ENCODE assay signal across 18 cellular contexts in the genomic region with DNA sequence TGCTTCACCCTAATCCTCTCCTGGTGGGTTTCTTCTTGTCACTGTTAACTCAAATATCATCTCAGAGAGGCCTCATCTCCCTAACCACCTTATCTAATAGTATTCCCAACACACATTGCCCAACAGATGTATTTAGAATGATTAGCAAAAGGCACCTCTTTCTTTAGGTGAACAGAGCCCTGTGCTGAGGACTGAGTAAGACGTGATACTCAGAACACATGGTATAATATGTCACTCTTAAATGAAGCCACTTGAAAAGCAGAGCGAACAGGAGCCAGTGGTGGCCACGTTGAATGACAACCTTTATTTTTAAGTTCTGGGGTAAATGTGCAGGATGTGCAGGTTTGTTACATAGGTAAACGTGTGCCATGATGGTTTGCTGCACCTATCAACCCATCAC. TPM values are rescaled to one million over a fixed set of nuclear protein-coding genes. Genes with fewer than 3 reads are reported as not detected.
DNase-seq lines count a peak whose midpoint lies in the region; ATAC-seq, FAIRE-seq and TF ChIP-seq lines count a peak whose summit lies in the region.
"Had no signal": no experiment of that assay in that cellular context is flagged by ENCODE, and none has a peak within 500 bp of the region (broad histone marks: within the 10 kb centered on the region; RNA-seq: fewer than 3 reads in every experiment).

No MANE protein-coding gene starts in this region.

- TF ChIP-seq POLR2A in HCT116 (IDR thresholded peaks at IDR 0.05; ENCODE audit: borderline replicate concordance, extremely low read depth, insufficient read depth, insufficient read length), result no peak

- ATAC-seq in activated CD8-positive, alpha-beta T cell treated with anti-CD3 and anti-CD28 coated beads for 36 hours, result no peak
- no peak for ATAC-seq in activated CD8-positive, alpha-beta T cell treated with anti-CD3 and anti-CD28 coated beads, Interleukin-2, amount 10 ng/mL, durations not matched to agents 7 days and 5 days
- ATAC-seq in HCT116, result no peak

- TF ChIP-seq RAD21 in HCT116 (IDR thresholded peaks at IDR 0.05; ENCODE audit: low read depth), result no peak

- H3K27ac ChIP-seq in HCT116 (ENCODE audit: low read depth, low read length), result no peak overlapping the region
- H3K27ac ChIP-seq in astrocyte (ENCODE audit: low read depth, low read length), result no peak overlapping the region
- H3K27ac ChIP-seq in osteoblast (ENCODE audit: low read depth, low read length), result no peak overlapping the region
- H3K27ac ChIP-seq: SK-N-MC had no signal

- TF ChIP-seq CTCF in activated CD8-positive, alpha-beta T cell treated with anti-CD3 and anti-CD28 coated beads for 36 hours (IDR thresholded peaks at IDR 0.05), result no peak
- TF ChIP-seq CTCF in HCT116 (IDR thresholded peaks at IDR 0.05 in 2 of 3, conservative IDR thresholded peaks at IDR 0.05 in 1 of 3; ENCODE audit: borderline replicate concordance in 1 of 3, insufficient read depth in 1 of 3, low read depth in 2 of 3, low read length in 2 of 3) (no peak), astrocyte (IDR thresholded peaks at IDR 0.05; ENCODE audit: insufficient read depth, low read depth, low read length) (no peak), osteoblast (IDR thresholded peaks at IDR 0.05; ENCODE audit: extremely low read depth, low read depth, low read length) (no peak)

- peaks cover 3% of the 10 kb centered on the region for H3K36me3 Mint-ChIP-seq in activated CD8-positive, alpha-beta T cell treated with anti-CD3 and anti-CD28 coated beads for 36 hours (ENCODE audit: low read depth)
- no peaks in the 10 kb centered on the region for H3K36me3 Mint-ChIP-seq in activated CD8-positive, alpha-beta T cell treated with anti-CD3 and anti-CD28 coated beads, Interleukin-2, amount 10 ng/mL, durations not matched to agents 7 days and 5 days (ENCODE audit: low read depth)
- no peaks in the 10 kb centered on the region for H3K36me3 Mint-ChIP-seq in astrocyte (ENCODE audit: low read depth, unreplicated experiment)

- no TSS peak for BruUV-seq in HCT116 (replicated peaks; lab: Mats Ljungman, UMichigan)

- H3K4me3 Mint-ChIP-seq in activated CD8-positive, alpha-beta T cell treated with anti-CD3 and anti-CD28 coated beads for 36 hours, result peak overlapping the region; percentile 1
- H3K4me3 Mint-ChIP-seq in activated CD8-positive, alpha-beta T cell treated with anti-CD3 and anti-CD28 coated beads, Interleukin-2, amount 10 ng/mL, durations not matched to agents 7 days and 5 days, result no peak overlapping the region
- H3K4me3 Mint-ChIP-seq in astrocyte (ENCODE audit: unreplicated experiment), result peak overlapping the region; percentile 54

- H3K9me3 Mint-ChIP-seq in activated CD8-positive, alpha-beta T cell treated with anti-CD3 and anti-CD28 coated beads for 36 hours, result peaks cover 7% of the 10 kb centered on the region
- peaks cover 12% of the 10 kb centered on the region for H3K9me3 Mint-ChIP-seq in activated CD8-positive, alpha-beta T cell treated with anti-CD3 and anti-CD28 coated beads, Interleukin-2, amount 10 ng/mL, durations not matched to agents 7 days and 5 days (ENCODE audit: insufficient read depth)
- peaks cover 18% of the 10 kb centered on the region for H3K9me3 Mint-ChIP-seq in astrocyte (ENCODE audit: unreplicated experiment)

- H3K27me3 ChIP-seq in HCT116 (ENCODE audit: insufficient read depth, low read length) (no peaks in the 10 kb centered on the region), astrocyte (ENCODE audit: insufficient read depth, low read length) (peaks cover 28% of the 10 kb centered on the region), osteoblast (ENCODE audit: insufficient read depth, low read length) (peaks cover 31% of the 10 kb centered on the region)

- no peak overlapping the region for H2AFZ ChIP-seq in HCT116 (ENCODE audit: low read depth, low read length, poor library complexity, severe bottlenecking)
- no peak overlapping the region for H2AFZ ChIP-seq in astrocyte (ENCODE audit: low read depth, low read length)
- no peak overlapping the region for H2AFZ ChIP-seq in osteoblast (ENCODE audit: low read length)

- H3K27me3 Mint-ChIP-seq in activated CD8-positive, alpha-beta T cell treated with anti-CD3 and anti-CD28 coated beads for 36 hours, result peaks cover 54% of the 10 kb centered on the region
- H3K27me3 Mint-ChIP-seq in activated CD8-positive, alpha-beta T cell treated with anti-CD3 and anti-CD28 coated beads, Interleukin-2, amount 10 ng/mL, durations not matched to agents 7 days and 5 days (ENCODE audit: low read depth), result peaks cover 39% of the 10 kb centered on the region
- peaks cover 56% of the 10 kb centered on the region for H3K27me3 Mint-ChIP-seq in astrocyte (ENCODE audit: low read depth, unreplicated experiment)

- 0 out of 4 replicates have a peak, but pooled peaks cover 0 to 4% of the 10 kb centered on the region in 2 experiments for H3K36me3 ChIP-seq in HCT116 (ENCODE audit: control insufficient read depth in 1 of 2, insufficient read depth in 2 of 2, low read length in 2 of 2)
- no peaks in the 10 kb centered on the region for H3K36me3 ChIP-seq in astrocyte (ENCODE audit: insufficient read depth, low read length)
- H3K36me3 ChIP-seq in osteoblast (ENCODE audit: insufficient read depth, low read length), result no peaks in the 10 kb centered on the region

- peaks cover 0 to 18% of the 10 kb centered on the region in 2 experiments; a peak in 1 of 4 replicates for H3K9me3 ChIP-seq in HCT116 (ENCODE audit: control insufficient read depth in 1 of 2, insufficient read depth in 1 of 2, low read depth in 1 of 2, low read length in 2 of 2)
- peaks cover 3% of the 10 kb centered on the region for H3K9me3 ChIP-seq in astrocyte (ENCODE audit: insufficient read depth, low read depth, low read length)
- no peaks in the 10 kb centered on the region for H3K9me3 ChIP-seq in osteoblast (ENCODE audit: low read depth, low read length)

- no peak overlapping the region for H3K27ac Mint-ChIP-seq in activated CD8-positive, alpha-beta T cell treated with anti-CD3 and anti-CD28 coated beads for 36 hours
- H3K27ac Mint-ChIP-seq in activated CD8-positive, alpha-beta T cell treated with anti-CD3 and anti-CD28 coated beads, Interleukin-2, amount 10 ng/mL, durations not matched to agents 7 days and 5 days, result no peak overlapping the region
- no peak overlapping the region for H3K27ac Mint-ChIP-seq in astrocyte (ENCODE audit: unreplicated experiment)
- H3K27ac Mint-ChIP-seq: CD4-positive, alpha-beta T cell had no signal

- POLR2A ChIA-PET in activated CD8-positive, alpha-beta T cell treated with anti-CD3 and anti-CD28 coated beads for 36 hours (lab: Charles Lee), result no interaction called here
- POLR2A ChIA-PET in activated CD8-positive, alpha-beta T cell treated with anti-CD3 and anti-CD28 coated beads, Interleukin-2, amount 10 ng/mL, durations not matched to agents 7 days and 5 days (lab: Charles Lee), result no interaction called here
- POLR2A ChIA-PET in HCT116 (lab: Charles Lee), result interaction anchor here (0.7 to 2.0 kb wide), 3 partner anchors 14 to 475 kb away, joined by 3 to 7 read pairs (median 5); no protein-coding TSS in a partner anchor

- intact Hi-C loops in activated CD8-positive, alpha-beta T cell treated with anti-CD3 and anti-CD28 coated beads for 36 hours (cut with micrococcal nuclease), result no loop called here
- intact Hi-C loops in HCT116 (cut with micrococcal nuclease), result no loop called here

- no peaks in the 10 kb centered on the region for H4K20me1 ChIP-seq in HCT116 (ENCODE audit: insufficient read depth)
- no peaks in the 10 kb centered on the region for H4K20me1 ChIP-seq in astrocyte (ENCODE audit: insufficient read depth, low read length)
- H4K20me1 ChIP-seq in osteoblast (ENCODE audit: insufficient read depth, low read length), result no peaks in the 10 kb centered on the region

- peak overlapping the region in 1 of 2 experiments; percentile 89; a peak in 1 of 4 replicates for H3K4me3 ChIP-seq in HCT116 (replicated peaks in 1 of 2; ENCODE audit: low read depth in 1 of 2, low read length in 2 of 2)
- H3K4me3 ChIP-seq in astrocyte (ENCODE audit: insufficient read depth, low read depth, low read length), result no peak overlapping the region
- H3K4me3 ChIP-seq in osteoblast (ENCODE audit: insufficient read depth, low read length), result no peak overlapping the region
- H3K4me3 ChIP-seq: SK-N-MC had no signal

- DNase-seq in activated CD8-positive, alpha-beta T cell treated with anti-CD3 and anti-CD28 coated beads for 36 hours, result no peak
- no peak for DNase-seq in activated CD8-positive, alpha-beta T cell treated with anti-CD3 and anti-CD28 coated beads, Interleukin-2, amount 10 ng/mL, durations not matched to agents 7 days and 5 days
- DNase-seq in HCT116 (ENCODE audit: low read depth, low spot score) (no peak), astrocyte (ENCODE audit: low read depth) (no peak), osteoblast (ENCODE audit: insufficient read length, low spot score, missing footprints) (peak; percentile 78), NCI-H345 (lab: John Stamatoyannopoulos, UW) (no peak), C1 segment of cervical spinal cord (lab: John Stamatoyannopoulos, UW) (no peak), NCI-H146 treated with DMSO at 0.1 percent for 48 hours (lab: John Stamatoyannopoulos, UW; ENCODE audit: unreplicated experiment) (no peak)
- DNase-seq: AML-193; CD4-positive, alpha-beta T cell; IMR-90; Kasumi-1; NCI-H2029; NCI-H2227 treated with DMSO at 0.1 percent for 48 hours; NCI-H69 had no signal

- no peaks in the 10 kb centered on the region for H3K9me2 ChIP-seq in HCT116 (ENCODE audit: insufficient read depth)

- peaks cover 8% of the 10 kb centered on the region for H3K79me2 ChIP-seq in HCT116 (ENCODE audit: insufficient read depth, low read length)
- no peaks in the 10 kb centered on the region for H3K79me2 ChIP-seq in astrocyte (ENCODE audit: insufficient read depth, low read length)
- H3K79me2 ChIP-seq in osteoblast (ENCODE audit: insufficient read depth, low read length), result no peaks in the 10 kb centered on the region

- H3K4me2 ChIP-seq in HCT116 (ENCODE audit: low read length) (peak overlapping the region; percentile 94), astrocyte (ENCODE audit: low read length) (no peak overlapping the region), osteoblast (ENCODE audit: insufficient read depth, low read length) (no peak overlapping the region)

- RAD21 ChIA-PET in HCT116 (lab: Charles Lee; ENCODE audit: low non-redundant PET in 1 of 2, low total read pairs in 2 of 2, uncharacterized antibody in 2 of 2, unreplicated experiment in 2 of 2), result no interaction called here

- peaks cover 8% of the 10 kb centered on the region for H3K4me1 Mint-ChIP-seq in activated CD8-positive, alpha-beta T cell treated with anti-CD3 and anti-CD28 coated beads for 36 hours (ENCODE audit: low read depth)
- peaks cover 8% of the 10 kb centered on the region for H3K4me1 Mint-ChIP-seq in activated CD8-positive, alpha-beta T cell treated with anti-CD3 and anti-CD28 coated beads, Interleukin-2, amount 10 ng/mL, durations not matched to agents 7 days and 5 days (ENCODE audit: low read depth)
- no peaks in the 10 kb centered on the region for H3K4me1 Mint-ChIP-seq in astrocyte (ENCODE audit: low read depth, unreplicated experiment)

- CTCF ChIA-PET in activated CD8-positive, alpha-beta T cell treated with anti-CD3 and anti-CD28 coated beads for 36 hours (lab: Charles Lee), result no interaction called here
- CTCF ChIA-PET in activated CD8-positive, alpha-beta T cell treated with anti-CD3 and anti-CD28 coated beads, Interleukin-2, amount 10 ng/mL, durations not matched to agents 7 days and 5 days (lab: Charles Lee), result no interaction called here
- CTCF ChIA-PET in HCT116 (lab: Charles Lee), result no interaction called here

- H3K9ac ChIP-seq in HCT116 (ENCODE audit: low read length) (no peak overlapping the region), astrocyte (ENCODE audit: low read length) (no peak overlapping the region)

- no peak for FAIRE-seq in astrocyte (lab: Jason Lieb, UNC)
- FAIRE-seq: D721Med, H54 had no signal

- H3K4me1 ChIP-seq in HCT116 (ENCODE audit: control insufficient read depth in 1 of 2, insufficient read depth in 2 of 2, low read length in 2 of 2) (peaks cover 11 to 32% of the 10 kb centered on the region in 2 experiments), astrocyte (ENCODE audit: insufficient read depth, low read length) (no peaks in the 10 kb centered on the region), osteoblast (ENCODE audit: insufficient read depth, low read length) (no peaks in the 10 kb centered on the region)

RNA-seq across cellular contexts. Expression of gene KSR2, which starts 1.5 kb away (rescaled TPM):
- total RNA-seq in activated CD8-positive, alpha-beta T cell treated with anti-CD3 and anti-CD28 coated beads for 36 hours, result under 1 TPM in 1 of 2 experiments, not detected in 1; 0.02 TPM
- not detected for total RNA-seq in activated CD8-positive, alpha-beta T cell treated with anti-CD3 and anti-CD28 coated beads, Interleukin-2, amount 10 ng/mL, durations not matched to agents 7 days and 5 days
- total RNA-seq in HCT116 (2021; ENCODE audit: unreplicated experiment) (10.1 TPM), astrocyte (0.19 and 0.98 TPM in 2 replicates), osteoblast (under 0.01 TPM in 2 replicates)
- 1.6 and 2.7 TPM in 2 replicates for polyA plus RNA-seq in HCT116 (2012)
- total RNA-seq: IMR-90 had no signal
- polyA plus RNA-seq: IMR-90 had no signal

RNA-seq across cellular contexts. Expression of gene RFC5, which starts 46.2 kb away (rescaled TPM):
- 10 to 100 TPM; 59.8 to 65.6 TPM for total RNA-seq in activated CD8-positive, alpha-beta T cell treated with anti-CD3 and anti-CD28 coated beads for 36 hours
- total RNA-seq in activated CD8-positive, alpha-beta T cell treated with anti-CD3 and anti-CD28 coated beads, Interleukin-2, amount 10 ng/mL, durations not matched to agents 7 days and 5 days, result 10 to 100 TPM; 52.5 to 57.6 TPM
- total RNA-seq in HCT116 (2021; ENCODE audit: unreplicated experiment) (78.6 TPM), astrocyte (4.6 and 5.8 TPM in 2 replicates), osteoblast (8.3 and 10.0 TPM in 2 replicates)
- 36.8 and 55.1 TPM in 2 replicates for polyA plus RNA-seq in HCT116 (2012)
